Comparison of ENCODE assay signal across 11 cellular contexts in the genomic region with DNA sequence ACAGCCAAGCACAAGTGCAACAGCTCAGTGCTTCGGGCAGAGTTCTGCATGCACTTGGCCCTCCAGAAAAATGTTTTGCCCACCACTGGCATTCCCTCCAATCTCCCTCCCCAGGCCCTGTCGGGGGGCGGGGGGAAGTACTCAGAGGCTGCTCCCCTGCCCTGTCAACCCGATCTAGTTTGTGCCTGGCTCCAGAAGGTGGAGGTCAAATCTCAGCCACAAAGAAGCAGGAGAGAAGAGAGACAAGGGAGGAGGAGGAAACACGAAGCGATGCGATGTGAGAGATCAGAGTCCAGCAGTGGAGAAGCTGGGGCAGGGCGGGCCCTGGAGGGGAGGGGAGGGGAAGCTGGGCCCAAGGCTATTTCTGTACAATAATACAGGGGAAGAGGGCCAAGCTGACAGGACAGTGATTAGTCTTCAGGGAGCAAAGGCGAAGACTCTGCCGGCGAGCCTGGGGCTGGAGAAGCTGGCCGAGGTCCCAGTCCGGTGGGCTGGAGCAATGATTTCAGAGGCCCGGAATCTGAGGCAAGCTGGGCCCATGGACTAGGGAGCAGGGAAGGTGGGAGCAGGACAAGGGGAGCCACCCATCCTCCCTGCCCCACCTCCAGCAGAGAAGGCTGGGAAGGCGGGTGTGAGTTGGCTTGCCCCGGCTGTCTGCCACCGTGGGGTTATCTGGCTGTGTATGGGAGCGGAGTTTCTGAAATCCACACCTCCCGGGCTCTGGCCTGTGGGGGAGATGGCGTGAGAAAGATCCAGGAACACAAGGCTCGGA.
DNase-seq lines count a peak whose midpoint lies in the region; ATAC-seq and TF ChIP-seq lines count a peak whose summit lies in the region.
"Had no signal": no experiment of that assay in that cellular context is flagged by ENCODE, and none has a peak within 500 bp of the region (broad histone marks: within the 10 kb centered on the region; RNA-seq: fewer than 3 reads in every experiment).

No MANE protein-coding gene starts in this region.

- H3K27me3 ChIP-seq in trophoblast cell (ENCODE audit: insufficient read depth, low read length) = no peaks in the 10 kb centered on the region

- no TSS peak for BruUV-seq in Calu3 (replicated peaks; lab: Mats Ljungman, UMichigan)

- no peak overlapping the region for H4K12ac ChIP-seq in trophoblast cell (ENCODE audit: low read depth, low read length)

- H3K4me3 ChIP-seq in cardiac fibroblast (replicated peaks in 1 of 2; ENCODE audit: low read depth in 2 of 2, low read length in 2 of 2) (no peak overlapping the region), trophoblast cell (ENCODE audit: low read depth, low read length) (no peak overlapping the region)
- H3K4me3 ChIP-seq: BLaER1 had no signal

- no peak overlapping the region for H3K27ac Mint-ChIP-seq in Calu3 (ENCODE audit: unreplicated experiment)
- no peak overlapping the region for H3K27ac Mint-ChIP-seq in activated CD4-positive, alpha-beta T cell treated with anti-CD3 and anti-CD28 coated beads, Interleukin-2, amount 10 ng/mL, durations not matched to agents 7 days and 5 days
- H3K27ac Mint-ChIP-seq: T-helper 1 cell treated with Interleukin-12 subunit alpha and Interleukin-12 subunit beta and Interleukin-4 antibody, amounts not matched to agents 30 μg/mL and 1 μg/mL, for 36 hours had no signal

- no peaks in the 10 kb centered on the region for H3K79me2 ChIP-seq in trophoblast cell (ENCODE audit: control insufficient read depth, insufficient read depth, low read length, poor library complexity)

- no peak overlapping the region for H3K23ac ChIP-seq in trophoblast cell (ENCODE audit: low read length)

- no peak overlapping the region for H2BK5ac ChIP-seq in trophoblast cell (ENCODE audit: low read depth, low read length, poor library complexity)

- DNase-seq in Calu3 (no peak), cardiac fibroblast (ENCODE audit: low read depth in 2 of 2) (peak; percentile 62 to 92), islet precursor cell (peak; percentile 38), trophoblast cell (no peak), retina (no peak)
- no peak for DNase-seq in activated CD4-positive, alpha-beta T cell treated with anti-CD3 and anti-CD28 coated beads, Interleukin-2, amount 10 ng/mL, durations not matched to agents 7 days and 5 days
- DNase-seq: NCI-H82 had no signal

- ATAC-seq in HG03442 (IDR thresholded peaks at IDR 0.05; ENCODE audit: unreplicated experiment) (no peak), GM21723 (IDR thresholded peaks at IDR 0.05; ENCODE audit: unreplicated experiment) (no peak)

- no peak overlapping the region for H2BK120ac ChIP-seq in trophoblast cell (ENCODE audit: insufficient read depth, low read length, poor library complexity)

- H3K4me1 Mint-ChIP-seq in Calu3 (ENCODE audit: low read depth, unreplicated experiment) = peaks cover 17% of the 10 kb centered on the region
- H3K4me1 Mint-ChIP-seq in activated CD4-positive, alpha-beta T cell treated with anti-CD3 and anti-CD28 coated beads, Interleukin-2, amount 10 ng/mL, durations not matched to agents 7 days and 5 days = no peaks in the 10 kb centered on the region

- no peak overlapping the region for H3K4ac ChIP-seq in trophoblast cell (ENCODE audit: low read depth, low read length)

- H3K27me3 Mint-ChIP-seq in Calu3 (ENCODE audit: unreplicated experiment) = no peaks in the 10 kb centered on the region
- peaks cover 2% of the 10 kb centered on the region for H3K27me3 Mint-ChIP-seq in activated CD4-positive, alpha-beta T cell treated with anti-CD3 and anti-CD28 coated beads, Interleukin-2, amount 10 ng/mL, durations not matched to agents 7 days and 5 days

- no peaks in the 10 kb centered on the region for H3K79me1 ChIP-seq in trophoblast cell (ENCODE audit: low read length)

- no peak overlapping the region for H3K9ac ChIP-seq in trophoblast cell (ENCODE audit: low read length)
- H3K9ac ChIP-seq: BLaER1 had no signal

- no peak overlapping the region for H3K27ac ChIP-seq in trophoblast cell (ENCODE audit: low read depth, low read length)
- H3K27ac ChIP-seq: BLaER1 had no signal

- no peaks in the 10 kb centered on the region for H3K9me3 ChIP-seq in trophoblast cell (ENCODE audit: insufficient read depth, low read depth, low read length)
- H3K9me3 ChIP-seq: BLaER1 had no signal

- H3K4me3 Mint-ChIP-seq in Calu3 (ENCODE audit: low read depth, unreplicated experiment) = peak overlapping the region; percentile 24
- H3K4me3 Mint-ChIP-seq in activated CD4-positive, alpha-beta T cell treated with anti-CD3 and anti-CD28 coated beads, Interleukin-2, amount 10 ng/mL, durations not matched to agents 7 days and 5 days = no peak overlapping the region
- H3K4me3 Mint-ChIP-seq: T-helper 1 cell treated with Interleukin-12 subunit alpha and Interleukin-12 subunit beta and Interleukin-4 antibody, amounts not matched to agents 30 μg/mL and 1 μg/mL, for 36 hours had no signal

- no peaks in the 10 kb centered on the region for H3K36me3 ChIP-seq in trophoblast cell (ENCODE audit: control insufficient read depth in 1 of 2, insufficient read depth in 2 of 2, low read length in 2 of 2)
- H3K36me3 ChIP-seq: BLaER1 had no signal

- H3K9me3 Mint-ChIP-seq in Calu3 (ENCODE audit: low read depth, unreplicated experiment) = no peaks in the 10 kb centered on the region
- no peaks in the 10 kb centered on the region for H3K9me3 Mint-ChIP-seq in activated CD4-positive, alpha-beta T cell treated with anti-CD3 and anti-CD28 coated beads, Interleukin-2, amount 10 ng/mL, durations not matched to agents 7 days and 5 days
- H3K9me3 Mint-ChIP-seq: T-helper 1 cell treated with Interleukin-12 subunit alpha and Interleukin-12 subunit beta and Interleukin-4 antibody, amounts not matched to agents 30 μg/mL and 1 μg/mL, for 36 hours had no signal

- no peak overlapping the region for H3K4me2 ChIP-seq in trophoblast cell (ENCODE audit: low read length)
- H3K4me2 ChIP-seq: BLaER1 had no signal

- H3K4me1 ChIP-seq in trophoblast cell (ENCODE audit: control insufficient read depth in 1 of 2, insufficient read depth in 2 of 2, low read length in 2 of 2) = no peaks in the 10 kb centered on the region

- intact Hi-C loops in Calu3 (cut with micrococcal nuclease; ENCODE audit: unreplicated experiment) = no loop called here

- no peak overlapping the region for H3K14ac ChIP-seq in trophoblast cell (ENCODE audit: low read length)

- H2AFZ ChIP-seq in trophoblast cell (ENCODE audit: insufficient read depth, low read length, poor library complexity) = peak overlapping the region; percentile 39

- no peak overlapping the region for H2AK5ac ChIP-seq in trophoblast cell (ENCODE audit: low read length)

- no peak overlapping the region for H4K8ac ChIP-seq in trophoblast cell (ENCODE audit: low read depth, low read length)

- H3K18ac ChIP-seq in trophoblast cell (ENCODE audit: low read length) = no peak overlapping the region

- no peaks in the 10 kb centered on the region for H3K36me3 Mint-ChIP-seq in Calu3 (ENCODE audit: insufficient read depth, unreplicated experiment)
- H3K36me3 Mint-ChIP-seq in activated CD4-positive, alpha-beta T cell treated with anti-CD3 and anti-CD28 coated beads, Interleukin-2, amount 10 ng/mL, durations not matched to agents 7 days and 5 days (ENCODE audit: low read depth) = no peaks in the 10 kb centered on the region

- CTCF ChIA-PET in Calu3 (lab: Charles Lee) = no interaction called here
- CTCF ChIA-PET in activated CD4-positive, alpha-beta T cell treated with anti-CD3 and anti-CD28 coated beads, Interleukin-2, amount 10 ng/mL, durations not matched to agents 7 days and 5 days (lab: Charles Lee) = no interaction called here

- H2BK12ac ChIP-seq in trophoblast cell (ENCODE audit: low read length) = no peak overlapping the region

- H4K91ac ChIP-seq in trophoblast cell (ENCODE audit: low read depth, low read length) = no peak overlapping the region

- POLR2A ChIA-PET in activated CD4-positive, alpha-beta T cell treated with anti-CD3 and anti-CD28 coated beads, Interleukin-2, amount 10 ng/mL, durations not matched to agents 7 days and 5 days (lab: Charles Lee) = no interaction called here

- WGBS in trophoblast cell (ENCODE audit: extremely low coverage, insufficient coverage, insufficient read length) = no CpG with 5 or more reads among the region's 21 CpGs

- TF ChIP-seq CTCF in Calu3 (IDR thresholded peaks at IDR 0.05; ENCODE audit: unreplicated experiment) (no peak), cardiac fibroblast (IDR thresholded peaks at IDR 0.05; ENCODE audit: low read depth, low read length) (no peak)

Comparison
In these comparisons a context has a peak if more than half of its experiments do, and no peak if none do; other contexts are left out.
1. DNase-seq: peak in cardiac fibroblast (2 of 2) and islet precursor cell (single experiment); none in Calu3 (single experiment), trophoblast cell (0 of 2), retina (single experiment) and activated CD4-positive, alpha-beta T cell treated with anti-CD3 and anti-CD28 coated beads, Interleukin-2, amount 10 ng/mL, durations not matched to agents 7 days and 5 days (single experiment).